ENCODE assay signal across 16 cellular contexts in genomic region chr6:37835923-37836322, GRCh38. TPM values are rescaled to one million over a fixed set of nuclear protein-coding genes. Genes with fewer than 3 reads are reported as not detected.
DNase-seq lines count a peak whose midpoint lies in the region; ATAC-seq and TF ChIP-seq lines count a peak whose summit lies in the region.
"Had no signal": no experiment of that assay in that cellular context is flagged by ENCODE, and none has a peak within 500 bp of the region (broad histone marks: within the 10 kb centered on the region; RNA-seq: fewer than 3 reads in every experiment).

No MANE protein-coding gene starts in this region.

- DNase-seq in activated CD8-positive, alpha-beta T cell treated with anti-CD3 and anti-CD28 coated beads for 36 hours = no peak
- no peak for DNase-seq in activated CD8-positive, alpha-beta T cell treated with anti-CD3 and anti-CD28 coated beads, Interleukin-2, amount 10 ng/mL, durations not matched to agents 7 days and 5 days
- no peak for DNase-seq in Caco-2
- DNase-seq in activated B cell treated with CpG ODN at 0.5 μM for 24 hours = no peak
- DNase-seq in stimulated activated effector memory CD8-positive, alpha-beta T cell treated with anti-CD3 and anti-CD28 coated beads, Interleukin-12 subunit alpha, Interleukin-12 subunit beta, amount 100 ng/mL, for 72 hours (ENCODE audit: low spot score in 2 of 2) = no peak
- no peak for DNase-seq in DMS53 treated with DMSO at 0.1 percent for 48 hours (lab: John Stamatoyannopoulos, UW; ENCODE audit: unreplicated experiment)
- DNase-seq: BE2C; CD4-positive, alpha-beta memory T cell; DMS79 treated with DMSO at 0.1 percent for 48 hours; MV-4-11; NCI-H1417; NCI-H187 treated with DMSO at 0.1 percent for 48 hours; NCI-H226; NCI-H526; PC-9 had no signal

- no peaks in the 10 kb centered on the region; the same call in 1 of the 2 replicates for H3K36me3 ChIP-seq in Caco-2 (ENCODE audit: control insufficient read depth, insufficient read depth, low read length)

- no peaks in the 10 kb centered on the region for H3K27me3 ChIP-seq in Caco-2 (replicated peaks; ENCODE audit: control insufficient read depth, insufficient read depth, low read length)
- H3K27me3 ChIP-seq: BE2C had no signal

- no peak overlapping the region for H3K4me3 ChIP-seq in Caco-2 (ENCODE audit: low read depth, low read length)
- H3K4me3 ChIP-seq: PC-9 had no signal

- peak; percentile 24 for ATAC-seq in activated CD8-positive, alpha-beta T cell treated with anti-CD3 and anti-CD28 coated beads for 36 hours
- ATAC-seq in activated CD8-positive, alpha-beta T cell treated with anti-CD3 and anti-CD28 coated beads, Interleukin-2, amount 10 ng/mL, durations not matched to agents 7 days and 5 days = no peak
- ATAC-seq in activated B cell treated with CpG ODN at 0.5 μM for 24 hours (ENCODE audit: low read depth) (no peak), HG02571 (IDR thresholded peaks at IDR 0.05; ENCODE audit: unreplicated experiment) (no peak)
- peak; percentile 72 for ATAC-seq in stimulated activated effector memory CD8-positive, alpha-beta T cell treated with anti-CD3 and anti-CD28 coated beads, Interleukin-12 subunit alpha, Interleukin-12 subunit beta, amount 100 ng/mL, for 72 hours

- no peak overlapping the region for H3K4me3 Mint-ChIP-seq in activated CD8-positive, alpha-beta T cell treated with anti-CD3 and anti-CD28 coated beads for 36 hours
- no peak overlapping the region for H3K4me3 Mint-ChIP-seq in activated CD8-positive, alpha-beta T cell treated with anti-CD3 and anti-CD28 coated beads, Interleukin-2, amount 10 ng/mL, durations not matched to agents 7 days and 5 days
- H3K4me3 Mint-ChIP-seq in Caco-2 (ENCODE audit: unreplicated experiment) = no peak overlapping the region
- H3K4me3 Mint-ChIP-seq in activated B cell treated with CpG ODN at 0.5 μM for 24 hours = no peak overlapping the region
- H3K4me3 Mint-ChIP-seq in stimulated activated effector memory CD8-positive, alpha-beta T cell treated with anti-CD3 and anti-CD28 coated beads, Interleukin-12 subunit alpha, Interleukin-12 subunit beta, amount 100 ng/mL, for 72 hours = no peak overlapping the region

- CTCF ChIA-PET in activated CD8-positive, alpha-beta T cell treated with anti-CD3 and anti-CD28 coated beads for 36 hours (lab: Charles Lee) = no interaction called here
- CTCF ChIA-PET in activated CD8-positive, alpha-beta T cell treated with anti-CD3 and anti-CD28 coated beads, Interleukin-2, amount 10 ng/mL, durations not matched to agents 7 days and 5 days (lab: Charles Lee) = no interaction called here
- CTCF ChIA-PET in Caco-2 (lab: Charles Lee) = no interaction called here
- CTCF ChIA-PET in activated B cell treated with CpG ODN at 0.5 μM for 24 hours (lab: Charles Lee) = no interaction called here

- H3K4me1 Mint-ChIP-seq in activated CD8-positive, alpha-beta T cell treated with anti-CD3 and anti-CD28 coated beads for 36 hours (ENCODE audit: low read depth) = peaks cover 37% of the 10 kb centered on the region
- H3K4me1 Mint-ChIP-seq in activated CD8-positive, alpha-beta T cell treated with anti-CD3 and anti-CD28 coated beads, Interleukin-2, amount 10 ng/mL, durations not matched to agents 7 days and 5 days (ENCODE audit: low read depth) = peaks cover 10% of the 10 kb centered on the region
- peaks cover 7% of the 10 kb centered on the region for H3K4me1 Mint-ChIP-seq in Caco-2 (ENCODE audit: low read depth, unreplicated experiment)
- peaks cover 54% of the 10 kb centered on the region for H3K4me1 Mint-ChIP-seq in activated B cell treated with CpG ODN at 0.5 μM for 24 hours
- peaks cover 48% of the 10 kb centered on the region for H3K4me1 Mint-ChIP-seq in stimulated activated effector memory CD8-positive, alpha-beta T cell treated with anti-CD3 and anti-CD28 coated beads, Interleukin-12 subunit alpha, Interleukin-12 subunit beta, amount 100 ng/mL, for 72 hours

- no peaks in the 10 kb centered on the region for H3K9me3 ChIP-seq in Caco-2
- H3K9me3 ChIP-seq: BE2C had no signal

- H3K36me3 Mint-ChIP-seq in activated CD8-positive, alpha-beta T cell treated with anti-CD3 and anti-CD28 coated beads for 36 hours (ENCODE audit: low read depth) = peaks cover 52% of the 10 kb centered on the region
- peaks cover 49% of the 10 kb centered on the region for H3K36me3 Mint-ChIP-seq in activated CD8-positive, alpha-beta T cell treated with anti-CD3 and anti-CD28 coated beads, Interleukin-2, amount 10 ng/mL, durations not matched to agents 7 days and 5 days (ENCODE audit: low read depth)
- H3K36me3 Mint-ChIP-seq in Caco-2 (ENCODE audit: insufficient read depth, unreplicated experiment) = peaks cover 46% of the 10 kb centered on the region
- peaks cover 27% of the 10 kb centered on the region for H3K36me3 Mint-ChIP-seq in activated B cell treated with CpG ODN at 0.5 μM for 24 hours (ENCODE audit: low read depth)
- H3K36me3 Mint-ChIP-seq in stimulated activated effector memory CD8-positive, alpha-beta T cell treated with anti-CD3 and anti-CD28 coated beads, Interleukin-12 subunit alpha, Interleukin-12 subunit beta, amount 100 ng/mL, for 72 hours = peaks cover 41% of the 10 kb centered on the region

- H3K27ac Mint-ChIP-seq in activated CD8-positive, alpha-beta T cell treated with anti-CD3 and anti-CD28 coated beads for 36 hours = peak overlapping the region; percentile 6
- H3K27ac Mint-ChIP-seq in activated CD8-positive, alpha-beta T cell treated with anti-CD3 and anti-CD28 coated beads, Interleukin-2, amount 10 ng/mL, durations not matched to agents 7 days and 5 days = no peak overlapping the region
- H3K27ac Mint-ChIP-seq in Caco-2 (ENCODE audit: unreplicated experiment) = no peak overlapping the region
- H3K27ac Mint-ChIP-seq in activated B cell treated with CpG ODN at 0.5 μM for 24 hours = peak overlapping the region; percentile 22
- no peak overlapping the region for H3K27ac Mint-ChIP-seq in stimulated activated effector memory CD8-positive, alpha-beta T cell treated with anti-CD3 and anti-CD28 coated beads, Interleukin-12 subunit alpha, Interleukin-12 subunit beta, amount 100 ng/mL, for 72 hours

- peaks cover 6% of the 10 kb centered on the region for H3K9me3 Mint-ChIP-seq in activated CD8-positive, alpha-beta T cell treated with anti-CD3 and anti-CD28 coated beads for 36 hours
- peaks cover 5% of the 10 kb centered on the region for H3K9me3 Mint-ChIP-seq in activated CD8-positive, alpha-beta T cell treated with anti-CD3 and anti-CD28 coated beads, Interleukin-2, amount 10 ng/mL, durations not matched to agents 7 days and 5 days (ENCODE audit: insufficient read depth)
- H3K9me3 Mint-ChIP-seq in Caco-2 (ENCODE audit: unreplicated experiment) (no peaks in the 10 kb centered on the region), activated B cell treated with CpG ODN at 0.5 μM for 24 hours (peaks cover 8% of the 10 kb centered on the region)
- H3K9me3 Mint-ChIP-seq in stimulated activated effector memory CD8-positive, alpha-beta T cell treated with anti-CD3 and anti-CD28 coated beads, Interleukin-12 subunit alpha, Interleukin-12 subunit beta, amount 100 ng/mL, for 72 hours = peaks cover 3% of the 10 kb centered on the region

- no peak for TF ChIP-seq CTCF in activated CD8-positive, alpha-beta T cell treated with anti-CD3 and anti-CD28 coated beads for 36 hours (IDR thresholded peaks at IDR 0.05)
- TF ChIP-seq CTCF in Caco-2 (IDR thresholded peaks at IDR 0.05; ENCODE audit: insufficient read depth in 1 of 2, low read depth in 1 of 2, low read length in 1 of 2, severe bottlenecking in 1 of 2, unreplicated experiment in 1 of 2) (no peak), activated B cell treated with CpG ODN at 0.5 μM for 24 hours (IDR thresholded peaks at IDR 0.05) (no peak)

- POLR2A ChIA-PET in activated CD8-positive, alpha-beta T cell treated with anti-CD3 and anti-CD28 coated beads for 36 hours (lab: Charles Lee) = no interaction called here
- POLR2A ChIA-PET in activated CD8-positive, alpha-beta T cell treated with anti-CD3 and anti-CD28 coated beads, Interleukin-2, amount 10 ng/mL, durations not matched to agents 7 days and 5 days (lab: Charles Lee) = no interaction called here
- POLR2A ChIA-PET in Caco-2 (lab: Charles Lee) = no interaction called here
- POLR2A ChIA-PET in activated B cell treated with CpG ODN at 0.5 μM for 24 hours (lab: Charles Lee) = no interaction called here

- no peaks in the 10 kb centered on the region; the same call in 1 of the 2 replicates for H3K4me1 ChIP-seq in Caco-2

- intact Hi-C loops in activated CD8-positive, alpha-beta T cell treated with anti-CD3 and anti-CD28 coated beads for 36 hours (cut with micrococcal nuclease) = no loop called here
- intact Hi-C loops in Caco-2 (cut with micrococcal nuclease; ENCODE audit: unreplicated experiment) (no loop called here), activated B cell treated with CpG ODN at 0.5 μM for 24 hours (cut with micrococcal nuclease) (no loop called here)

- no peaks in the 10 kb centered on the region for H3K27me3 Mint-ChIP-seq in activated CD8-positive, alpha-beta T cell treated with anti-CD3 and anti-CD28 coated beads for 36 hours
- H3K27me3 Mint-ChIP-seq in activated CD8-positive, alpha-beta T cell treated with anti-CD3 and anti-CD28 coated beads, Interleukin-2, amount 10 ng/mL, durations not matched to agents 7 days and 5 days (ENCODE audit: low read depth) = no peaks in the 10 kb centered on the region
- H3K27me3 Mint-ChIP-seq in Caco-2 (ENCODE audit: insufficient read depth, unreplicated experiment) = no peaks in the 10 kb centered on the region
- H3K27me3 Mint-ChIP-seq in activated B cell treated with CpG ODN at 0.5 μM for 24 hours = no peaks in the 10 kb centered on the region
- H3K27me3 Mint-ChIP-seq: CD4-positive, alpha-beta memory T cell had no signal

- TSS peak; percentile 3 for BruUV-seq in Caco-2 (replicated peaks; lab: Mats Ljungman, UMichigan)

RNA-seq across cellular contexts. Expression of gene ZFAND3, which starts 16.4 kb away (rescaled TPM):
- total RNA-seq in activated CD8-positive, alpha-beta T cell treated with anti-CD3 and anti-CD28 coated beads for 36 hours = 10 to 100 TPM; 32.3 to 37.9 TPM
- total RNA-seq in activated CD8-positive, alpha-beta T cell treated with anti-CD3 and anti-CD28 coated beads, Interleukin-2, amount 10 ng/mL, durations not matched to agents 7 days and 5 days = 10 to 100 TPM; 27.5 to 29.2 TPM
- total RNA-seq in Caco-2 (2022) (91.1 and 107 TPM in 2 replicates), activated B cell treated with CpG ODN at 0.5 μM for 24 hours (56.3 and 60.1 TPM in 2 replicates)

Comparison
In these comparisons a context has a peak if more than half of its experiments do, and no peak if none do; other contexts are left out.
1. ATAC-seq: peak in activated CD8-positive, alpha-beta T cell treated with anti-CD3 and anti-CD28 coated beads for 36 hours (single experiment) and stimulated activated effector memory CD8-positive, alpha-beta T cell treated with anti-CD3 and anti-CD28 coated beads, Interleukin-12 subunit alpha, Interleukin-12 subunit beta, amount 100 ng/mL, for 72 hours (single experiment); none in activated CD8-positive, alpha-beta T cell treated with anti-CD3 and anti-CD28 coated beads, Interleukin-2, amount 10 ng/mL, durations not matched to agents 7 days and 5 days (single experiment), activated B cell treated with CpG ODN at 0.5 μM for 24 hours (single experiment) and HG02571 (single experiment).
2. H3K27ac Mint-ChIP-seq: peak in activated CD8-positive, alpha-beta T cell treated with anti-CD3 and anti-CD28 coated beads for 36 hours (single experiment) and activated B cell treated with CpG ODN at 0.5 μM for 24 hours (single experiment); none in activated CD8-positive, alpha-beta T cell treated with anti-CD3 and anti-CD28 coated beads, Interleukin-2, amount 10 ng/mL, durations not matched to agents 7 days and 5 days (single experiment), Caco-2 (single experiment) and stimulated activated effector memory CD8-positive, alpha-beta T cell treated with anti-CD3 and anti-CD28 coated beads, Interleukin-12 subunit alpha, Interleukin-12 subunit beta, amount 100 ng/mL, for 72 hours (single experiment).